In the genomic region with DNA sequence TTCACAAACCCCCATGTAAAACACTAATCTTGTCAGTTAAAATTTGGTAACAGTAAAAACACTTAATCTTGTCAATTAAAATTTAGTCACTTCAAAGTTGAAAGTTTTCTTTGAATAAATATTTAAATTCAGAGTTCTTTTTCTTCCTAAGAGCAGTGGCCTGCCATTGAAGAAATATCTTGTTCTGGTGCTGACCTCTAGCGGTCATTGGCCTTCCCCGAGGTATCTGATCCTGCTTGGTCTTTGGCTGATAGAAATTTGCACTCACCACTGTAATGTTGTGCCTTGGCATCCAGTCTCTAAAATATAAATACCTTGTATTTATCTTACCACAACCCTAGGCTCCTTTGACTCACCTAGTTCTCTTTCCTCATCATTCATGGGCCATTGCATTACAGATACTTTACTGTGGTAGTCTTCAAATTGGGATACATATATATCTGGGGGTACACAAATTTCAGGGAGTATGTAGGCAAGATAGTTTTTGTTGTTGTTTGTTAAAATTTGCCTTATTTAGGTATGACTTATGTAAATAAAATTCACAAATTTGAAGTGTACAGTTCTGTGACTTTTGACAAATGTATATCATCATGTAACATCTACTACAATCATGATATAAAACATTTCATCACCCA, we compare ENCODE assay signal across 8 cellular contexts. TPM values are rescaled to one million over a fixed set of nuclear protein-coding genes. Genes with fewer than 3 reads are reported as not detected.
DNase-seq lines count a peak whose midpoint lies in the region; ATAC-seq and TF ChIP-seq lines count a peak whose summit lies in the region.

No MANE protein-coding gene starts in this region.

- peak; percentile 80 for ATAC-seq in HG03108 (IDR thresholded peaks at IDR 0.05; ENCODE audit: unreplicated experiment)
- peak; percentile 69 for ATAC-seq in lung (ENCODE audit: insufficient read depth, low FRiP score)

- no peak overlapping the region for H3K27ac ChIP-seq in lung (ENCODE audit: low read depth in 1 of 2, low read length in 1 of 2)

- H3K4me1 ChIP-seq in lung (ENCODE audit: control insufficient read depth in 2 of 2, insufficient read depth in 2 of 2, low read length in 2 of 2): no peaks in the 10 kb centered on the region

- no peaks in the 10 kb centered on the region for H3K27me3 ChIP-seq in lung (ENCODE audit: control insufficient read depth, insufficient read depth)

- WGBS in lung, 2 donors: 0 to 2% methylated on average over 2 of the region's 2 CpGs

- DNase-seq in NCI-H748 (lab: John Stamatoyannopoulos, UW; ENCODE audit: unreplicated experiment) (peak; percentile 50), NCI-H748 treated with DMSO at 0.1 percent for 48 hours (lab: John Stamatoyannopoulos, UW) (no peak), NCI-H526 (lab: John Stamatoyannopoulos, UW) (peak; percentile 11 to 69), dermis microvascular lymphatic vessel endothelial cell (ENCODE audit: low read depth in 2 of 2) (peak; percentile 62 to 78), lung (ENCODE audit: low spot score) (peak; percentile 71)
- peak; percentile 65 for DNase-seq in activated CD4-positive, alpha-beta T cell treated with anti-CD3 and anti-CD28 coated beads, Interleukin-2, amount 50 U/mL, for 1 hour
- DNase-seq in stimulated activated CD8-positive, alpha-beta memory T cell treated with anti-CD3 and anti-CD28 coated beads, Interleukin-12 subunit alpha, Interleukin-12 subunit beta, amount 100 ng/mL, for 4 hours (ENCODE audit: low read depth): peak; percentile 16

- H3K9me3 ChIP-seq in lung (ENCODE audit: control insufficient read depth in 2 of 2, insufficient read depth in 1 of 2, low read length in 1 of 2): peaks cover 0 to 2% of the 10 kb centered on the region in 2 donors

- TF ChIP-seq CTCF in lung (IDR thresholded peaks at IDR 0.05; ENCODE audit: control extremely low read depth, extremely low read depth): peak; percentile 37

- H3K36me3 ChIP-seq in lung (ENCODE audit: control insufficient read depth in 2 of 2, insufficient read depth in 2 of 2, low read length in 2 of 2): no peaks in the 10 kb centered on the region

- H3K4me3 ChIP-seq in lung: no peak overlapping the region

RNA-seq across cellular contexts. Expression of a gene that starts 6.7 kb away (rescaled TPM):
- not detected in 2 replicates for total RNA-seq in dermis microvascular lymphatic vessel endothelial cell
- under 1 TPM in 1 of 2 donors, not detected in 1; 0.71 TPM for total RNA-seq in lung
- under 1 TPM in 1 of 2 donors, not detected in 1; 0.13 TPM for polyA plus RNA-seq in lung

RNA-seq across cellular contexts. Expression of a gene that starts 31.9 kb away (rescaled TPM):
- 0.26 and 0.51 TPM in 2 replicates for total RNA-seq in dermis microvascular lymphatic vessel endothelial cell
- under 1 TPM in 1 of 2 donors, not detected in 1; 0.58 TPM for total RNA-seq in lung
- polyA plus RNA-seq in lung: 1 to 10 TPM in 1 of 2 donors, under 1 TPM in 1; 0.10 to 1.6 TPM

RNA-seq across cellular contexts. Expression of a gene that starts 44.5 kb away (rescaled TPM):
- total RNA-seq in dermis microvascular lymphatic vessel endothelial cell: 0.13 and 0.25 TPM in 2 replicates
- total RNA-seq in lung: 1 to 10 TPM; 1.8 to 3.8 TPM
- 10 to 100 TPM in 1 of 2 donors, 1 to 10 TPM in 1; 1.3 to 18.6 TPM for polyA plus RNA-seq in lung
